ENCODE assay signal across 14 cellular contexts in genomic region chr6:35426074-35426473, GRCh38. TPM values are rescaled to one million over a fixed set of nuclear protein-coding genes. Genes with fewer than 3 reads are reported as not detected.
A peak's percentile ranks its signal among the peaks of the same experiment; 100 is the strongest.
DNase-seq lines count a peak whose midpoint lies in the region; ATAC-seq and TF ChIP-seq lines count a peak whose summit lies in the region.
"Had no signal": no experiment of that assay in that cellular context is flagged by ENCODE, and none has a peak within 500 bp of the region (broad histone marks: within the 10 kb centered on the region; RNA-seq: fewer than 3 reads in every experiment).

No MANE protein-coding gene starts in this region.

- H3K4me3 Mint-ChIP-seq in HFFc6 (peak overlapping the region; percentile 33), memory B cell (no peak overlapping the region)
- H3K4me3 Mint-ChIP-seq in activated T-helper 1 cell treated with anti-CD3 and anti-CD28 coated beads, Interleukin-12 subunit alpha, Interleukin-12 subunit beta, Interleukin-2, Interleukin-4 antibody, amounts not matched to agents 30 ng/mL and 10 ng/mL and 1 ng/mL, durations not matched to agents 14 hours and 24 hours and 36 hours, result no peak overlapping the region
- H3K4me3 Mint-ChIP-seq: T-helper 1 cell treated with Interleukin-12 subunit alpha and Interleukin-12 subunit beta and Interleukin-4 antibody, amounts not matched to agents 30 μg/mL and 1 μg/mL, for 36 hours had no signal

- H3K27ac Mint-ChIP-seq in HFFc6 (peak overlapping the region; percentile 73), memory B cell (peak overlapping the region; percentile 60)
- H3K27ac Mint-ChIP-seq in activated T-helper 1 cell treated with anti-CD3 and anti-CD28 coated beads, Interleukin-12 subunit alpha, Interleukin-12 subunit beta, Interleukin-2, Interleukin-4 antibody, amounts not matched to agents 30 ng/mL and 10 ng/mL and 1 ng/mL, durations not matched to agents 14 hours and 24 hours and 36 hours, result peak overlapping the region; percentile 22
- H3K27ac Mint-ChIP-seq: T-helper 1 cell treated with Interleukin-12 subunit alpha and Interleukin-12 subunit beta and Interleukin-4 antibody, amounts not matched to agents 30 μg/mL and 1 μg/mL, for 36 hours had no signal

- peaks cover 4% of the 10 kb centered on the region for H3K27me3 Mint-ChIP-seq in HFFc6 (ENCODE audit: insufficient read depth)
- no peaks in the 10 kb centered on the region for H3K27me3 Mint-ChIP-seq in activated T-helper 1 cell treated with anti-CD3 and anti-CD28 coated beads, Interleukin-12 subunit alpha, Interleukin-12 subunit beta, Interleukin-2, Interleukin-4 antibody, amounts not matched to agents 30 ng/mL and 10 ng/mL and 1 ng/mL, durations not matched to agents 14 hours and 24 hours and 36 hours (ENCODE audit: insufficient read depth)
- no peaks in the 10 kb centered on the region for H3K27me3 Mint-ChIP-seq in memory B cell

- ATAC-seq in memory B cell (ENCODE audit: low read depth) (no peak), HG02610 (IDR thresholded peaks at IDR 0.05; ENCODE audit: unreplicated experiment) (no peak), HG03095 (IDR thresholded peaks at IDR 0.05; ENCODE audit: unreplicated experiment) (no peak)
- ATAC-seq: esophagus mucosa had no signal

- peaks cover 50% of the 10 kb centered on the region for H3K4me1 Mint-ChIP-seq in HFFc6 (ENCODE audit: low read depth)
- peaks cover 4% of the 10 kb centered on the region for H3K4me1 Mint-ChIP-seq in activated T-helper 1 cell treated with anti-CD3 and anti-CD28 coated beads, Interleukin-12 subunit alpha, Interleukin-12 subunit beta, Interleukin-2, Interleukin-4 antibody, amounts not matched to agents 30 ng/mL and 10 ng/mL and 1 ng/mL, durations not matched to agents 14 hours and 24 hours and 36 hours (ENCODE audit: low read depth)
- peaks cover 7% of the 10 kb centered on the region for H3K4me1 Mint-ChIP-seq in memory B cell

- H3K9me3 ChIP-seq in spleen, result peaks cover 7 to 37% (median 30%) of the 10 kb centered on the region in 8 donors

- H3K27me3 ChIP-seq in spleen (replicated peaks in 1 of 7), result no peaks in the 10 kb centered on the region

- H3K27ac ChIP-seq in spleen, result peak overlapping the region in 1 of 8 donors; percentile 21
- H3K27ac ChIP-seq: parathyroid adenoma, thoracic aorta had no signal

- H3K36me3 ChIP-seq in spleen, result peaks cover 8 to 80% (median 60%) of the 10 kb centered on the region in 6 donors

- H3K9me3 Mint-ChIP-seq in HFFc6, result peaks cover 15% of the 10 kb centered on the region
- H3K9me3 Mint-ChIP-seq in activated T-helper 1 cell treated with anti-CD3 and anti-CD28 coated beads, Interleukin-12 subunit alpha, Interleukin-12 subunit beta, Interleukin-2, Interleukin-4 antibody, amounts not matched to agents 30 ng/mL and 10 ng/mL and 1 ng/mL, durations not matched to agents 14 hours and 24 hours and 36 hours, result peaks cover 19% of the 10 kb centered on the region
- peaks cover 5% of the 10 kb centered on the region for H3K9me3 Mint-ChIP-seq in memory B cell

- intact Hi-C loops in activated T-helper 1 cell treated with anti-CD3 and anti-CD28 coated beads, Interleukin-12 subunit alpha, Interleukin-12 subunit beta, Interleukin-2, Interleukin-4 antibody, amounts not matched to agents 30 ng/mL and 10 ng/mL and 1 ng/mL, durations not matched to agents 14 hours and 24 hours and 36 hours (cut with micrococcal nuclease), result no loop called here
- intact Hi-C loops in spleen (cut with DNase I; ENCODE audit: low total_unique reads), result no loop called here

- 34 to 46% (median 39%) methylated on average over 8 of the region's 8 CpGs for WGBS in spleen, 5 donors

- DNase-seq in AML-193 (lab: John Stamatoyannopoulos, UW) (peak; percentile 32 to 49), HFFc6 (no peak), memory B cell (ENCODE audit: low spot score in 2 of 2) (no peak), spleen (no peak), NCI-H748 treated with DMSO at 0.1 percent for 48 hours (lab: John Stamatoyannopoulos, UW) (no peak)
- no peak for DNase-seq in activated T-helper 1 cell treated with anti-CD3 and anti-CD28 coated beads, Interleukin-12 subunit alpha, Interleukin-12 subunit beta, Interleukin-2, Interleukin-4 antibody, amounts not matched to agents 30 ng/mL and 10 ng/mL and 1 ng/mL, durations not matched to agents 14 hours and 24 hours and 36 hours (ENCODE audit: low spot score)
- DNase-seq: NCI-H1105, NCI-H82 had no signal

- peaks cover 40% of the 10 kb centered on the region for H3K36me3 Mint-ChIP-seq in HFFc6 (ENCODE audit: low read depth)
- peaks cover 29% of the 10 kb centered on the region for H3K36me3 Mint-ChIP-seq in activated T-helper 1 cell treated with anti-CD3 and anti-CD28 coated beads, Interleukin-12 subunit alpha, Interleukin-12 subunit beta, Interleukin-2, Interleukin-4 antibody, amounts not matched to agents 30 ng/mL and 10 ng/mL and 1 ng/mL, durations not matched to agents 14 hours and 24 hours and 36 hours (ENCODE audit: low read depth)
- H3K36me3 Mint-ChIP-seq in memory B cell, result peaks cover 28% of the 10 kb centered on the region

- peaks cover 0 to 22% (median 10%) of the 10 kb centered on the region in 6 donors for H3K4me1 ChIP-seq in spleen
- H3K4me1 ChIP-seq: parathyroid adenoma had no signal

- H3K4me3 ChIP-seq in spleen, result no peak overlapping the region
- H3K4me3 ChIP-seq: thoracic aorta had no signal

- TF ChIP-seq POLR2A in spleen (IDR thresholded peaks at IDR 0.05), result no peak

- TF ChIP-seq CTCF in HFFc6 (IDR thresholded peaks at IDR 0.05), result no peak
- TF ChIP-seq CTCF in spleen (IDR thresholded peaks at IDR 0.05 in 8 of 11, conservative IDR thresholded peaks at IDR 0.05 in 3 of 11), result no peak

RNA-seq across cellular contexts. Expression of gene FANCE, which starts 26.1 kb away (rescaled TPM):
- 10 to 100 TPM in 1 of 6 experiments, 1 to 10 TPM in 5; 7.2 to 10.7 (median 9.2) TPM for total RNA-seq in HFFc6 (2021; fragmentation: NEBNext Ultra II Directional; extraction: Animal tissue kit (Norgen Biotek cat#: 25700))
- total RNA-seq in activated T-helper 1 cell treated with anti-CD3 and anti-CD28 coated beads, Interleukin-12 subunit alpha, Interleukin-12 subunit beta, Interleukin-2, Interleukin-4 antibody, amounts not matched to agents 30 ng/mL and 10 ng/mL and 1 ng/mL, durations not matched to agents 14 hours and 24 hours and 36 hours, result 21.9 and 22.3 TPM in 2 replicates
- 1 to 10 TPM; 3.2 to 5.8 (median 4.3) TPM for total RNA-seq in spleen
- 1 to 10 TPM; 2.9 to 5.4 (median 3.6) TPM for polyA plus RNA-seq in spleen

RNA-seq across cellular contexts. Expression of gene RPL10A, which starts 42.1 kb away (rescaled TPM):
- 1,000 to 10,000 TPM; 1,220 to 1,355 (median 1,285) TPM for total RNA-seq in HFFc6 (2021; fragmentation: NEBNext Ultra II Directional; extraction: Animal tissue kit (Norgen Biotek cat#: 25700))
- total RNA-seq in activated T-helper 1 cell treated with anti-CD3 and anti-CD28 coated beads, Interleukin-12 subunit alpha, Interleukin-12 subunit beta, Interleukin-2, Interleukin-4 antibody, amounts not matched to agents 30 ng/mL and 10 ng/mL and 1 ng/mL, durations not matched to agents 14 hours and 24 hours and 36 hours, result 1,580 and 1,584 TPM in 2 replicates
- total RNA-seq in spleen, result 1,000 to 10,000 TPM in 4 of 7 donors, 100 to 1,000 TPM in 3; 962 to 1,187 (median 1,013) TPM
- polyA plus RNA-seq in spleen, result 1,000 to 10,000 TPM; 2,382 to 3,148 (median 2,560) TPM

Comparison
In these comparisons a context has a peak if more than half of its experiments do, and no peak if none do; other contexts are left out.
1. DNase-seq: peak in AML-193 (2 of 2); none in HFFc6 (single experiment), activated T-helper 1 cell treated with anti-CD3 and anti-CD28 coated beads, Interleukin-12 subunit alpha, Interleukin-12 subunit beta, Interleukin-2, Interleukin-4 antibody, amounts not matched to agents 30 ng/mL and 10 ng/mL and 1 ng/mL, durations not matched to agents 14 hours and 24 hours and 36 hours (single experiment), memory B cell (0 of 2), spleen (single experiment) and NCI-H748 treated with DMSO at 0.1 percent for 48 hours (single experiment).
2. H3K27ac Mint-ChIP-seq: peak in every context shown above with its lines; median percentile 73 in HFFc6; 60 in memory B cell; 22 in activated T-helper 1 cell treated with anti-CD3 and anti-CD28 coated beads, Interleukin-12 subunit alpha, Interleukin-12 subunit beta, Interleukin-2, Interleukin-4 antibody, amounts not matched to agents 30 ng/mL and 10 ng/mL and 1 ng/mL, durations not matched to agents 14 hours and 24 hours and 36 hours.